In the genomic region with DNA sequence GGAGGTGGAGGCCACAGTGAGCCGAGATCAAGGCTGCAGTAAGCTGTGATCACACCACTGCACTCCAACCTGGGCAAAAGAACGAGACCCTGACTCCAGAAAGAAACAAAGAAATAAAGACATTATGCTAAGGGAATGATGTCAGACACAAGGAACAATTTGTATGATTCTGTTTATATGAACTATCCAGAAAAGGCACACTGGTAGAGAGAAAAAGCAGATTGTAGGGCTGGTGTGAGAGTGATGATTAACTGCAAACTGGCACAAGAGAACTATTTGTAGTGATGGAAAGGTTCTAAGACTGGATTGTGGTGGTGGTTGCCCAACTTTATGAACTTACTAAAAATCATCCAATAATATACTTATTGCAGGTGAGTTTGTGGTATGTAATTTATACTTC, we compare ENCODE assay signal across 15 cellular contexts.
"Had no signal": no experiment of that assay in that cellular context is flagged by ENCODE, and none has a peak within 500 bp of the region (broad histone marks: within the 10 kb centered on the region; RNA-seq: fewer than 3 reads in every experiment).

No MANE protein-coding gene starts in this region.

- H3K27ac ChIP-seq: testis had no signal

- H3K27me3 ChIP-seq: heart left ventricle, testis had no signal

- H3K4me3 ChIP-seq: heart left ventricle, smooth muscle cell, testis had no signal

- DNase-seq: effector memory CD4-positive, alpha-beta T cell; foreskin fibroblast; heart left ventricle; hippocampal formation; left colon; left ventricle myocardium superior; naive thymus-derived CD4-positive, alpha-beta T cell; nephron progenitor cell; right cardiac atrium; stimulated activated CD4-positive, alpha-beta T cell treated with anti-CD3 and anti-CD28 coated beads, Interleukin-2, amount 100 ng/mL, for 48 hours; stimulated activated naive CD4-positive, alpha-beta T cell treated with Interleukin-2 at 50 U/mL for 16 hours; testis; trophoblast cell had no signal

- ATAC-seq: esophagus mucosa; heart left ventricle; left colon; left ventricle myocardium superior; naive thymus-derived CD4-positive, alpha-beta T cell; right cardiac atrium had no signal

- H3K4me2 ChIP-seq: smooth muscle cell had no signal

- H3K9me3 ChIP-seq: testis had no signal

- H3K4me1 ChIP-seq: testis had no signal
